In genomic region chr14:24133730-24134129, GRCh38 we compare ENCODE assay signal across 31 cellular contexts. TPM values are rescaled to one million over a fixed set of nuclear protein-coding genes. Genes with fewer than 3 reads are reported as not detected.
"Had no signal": no experiment of that assay in that cellular context is flagged by ENCODE, and none has a peak within 500 bp of the region (broad histone marks: within the 10 kb centered on the region; RNA-seq: fewer than 3 reads in every experiment).

No MANE protein-coding gene starts in this region.

- H3K4me2 ChIP-seq: KMS-11, SK-N-SH had no signal

- H3K27ac ChIP-seq: ascending aorta, KMS-11, RWPE1, SJCRH30 had no signal

- H3K4me3 ChIP-seq: ascending aorta, body of pancreas, MG63, Peyer's patch had no signal

- H3K4me3 Mint-ChIP-seq: activated CD4-positive, alpha-beta memory T cell treated with anti-CD3 and anti-CD28 coated beads, Interleukin-2, amount 10 ng/mL, durations not matched to agents 7 days and 5 days; activated CD4-positive, alpha-beta T cell treated with anti-CD3 and anti-CD28 coated beads for 36 hours; activated naive CD8-positive, alpha-beta T cell treated with anti-CD3 and anti-CD28 coated beads, Interleukin-2, amount 50 U/mL, for 24 hours had no signal

- H3K9me2 ChIP-seq: SK-N-SH had no signal

- H3K9me3 Mint-ChIP-seq: activated CD4-positive, alpha-beta memory T cell treated with anti-CD3 and anti-CD28 coated beads, Interleukin-2, amount 10 ng/mL, durations not matched to agents 7 days and 5 days; activated naive CD4-positive, alpha-beta T cell treated with anti-CD3 and anti-CD28 coated beads, Interleukin-2, amount 50 U/mL, for 72 hours; activated naive CD8-positive, alpha-beta T cell treated with anti-CD3 and anti-CD28 coated beads, Interleukin-2, amount 50 U/mL, for 24 hours had no signal

- H3K9ac ChIP-seq: KMS-11, SK-N-SH had no signal

- H3K27me3 ChIP-seq: ascending aorta, body of pancreas, MG63, Peyer's patch, SJCRH30 had no signal

- H3K9me3 ChIP-seq: ascending aorta, body of pancreas, MG63, Peyer's patch, SJCRH30, SK-N-SH had no signal

- ATAC-seq: activated CD4-positive, alpha-beta T cell treated with anti-CD3 and anti-CD28 coated beads for 36 hours; activated naive CD4-positive, alpha-beta T cell treated with anti-CD3 and anti-CD28 coated beads, Interleukin-2, amount 50 U/mL, for 72 hours; activated naive CD8-positive, alpha-beta T cell treated with anti-CD3 and anti-CD28 coated beads, Interleukin-2, amount 50 U/mL, for 24 hours; body of pancreas had no signal

- H3K27me3 Mint-ChIP-seq: activated CD4-positive, alpha-beta memory T cell treated with anti-CD3 and anti-CD28 coated beads, Interleukin-2, amount 10 ng/mL, durations not matched to agents 7 days and 5 days; activated CD4-positive, alpha-beta T cell treated with anti-CD3 and anti-CD28 coated beads for 36 hours; activated naive CD8-positive, alpha-beta T cell treated with anti-CD3 and anti-CD28 coated beads, Interleukin-2, amount 50 U/mL, for 24 hours had no signal

- H3K27ac Mint-ChIP-seq: activated CD4-positive, alpha-beta memory T cell treated with anti-CD3 and anti-CD28 coated beads, Interleukin-2, amount 10 ng/mL, durations not matched to agents 7 days and 5 days had no signal

- DNase-seq: activated CD4-positive, alpha-beta memory T cell treated with anti-CD3 and anti-CD28 coated beads, Interleukin-2, amount 10 ng/mL, durations not matched to agents 7 days and 5 days; activated CD4-positive, alpha-beta T cell treated with anti-CD3 and anti-CD28 coated beads for 36 hours; activated CD4-positive, alpha-beta T cell treated with anti-CD3 and anti-CD28 coated beads, Interleukin-2, amount 50 U/mL, for 1 hour; activated CD4-positive, CD25-positive, alpha-beta regulatory T cell; activated CD8-positive, alpha-beta memory T cell treated with anti-CD3 and anti-CD28 coated beads, Interleukin-2, amount 50 U/mL, for 48 hours; activated naive CD8-positive, alpha-beta T cell treated with anti-CD3 and anti-CD28 coated beads, Interleukin-2, amount 50 U/mL, for 24 hours; activated T-cell treated with anti-CD3 and anti-CD28 coated beads, Interleukin-2, amount 50 U/mL, for 1 hour; amniotic stem cell; body of pancreas; central memory CD4-positive, alpha-beta T cell; MG63; MV-4-11; NCI-H1092 treated with DMSO at 0.1 percent for 48 hours; NCI-H1417 treated with DMSO at 0.1 percent for 48 hours; NCI-H1694; NCI-H2029 treated with DMSO at 0.1 percent for 48 hours; NCI-H2227 treated with DMSO at 0.1 percent for 48 hours; NCI-H446 treated with DMSO at 0.1 percent for 48 hours; NCI-H526; NCI-H774; NK-92 treated with Interleukin-12 subunit alpha and Interleukin-12 subunit beta, amount 100 ng/mL, for 24 hours; Peyer's patch; Right ventricle myocardium superior; SJCRH30; SK-N-SH; T-helper 1 cell had no signal

RNA-seq across cellular contexts. Expression of gene FITM1, which starts 3.3 kb away (rescaled TPM):
- total RNA-seq: ascending aorta, bronchial epithelial cell had no signal
